8 cellular contexts compared by ENCODE assay signal in genomic region chr17:75124041-75124818, GRCh38. TPM values are rescaled to one million over a fixed set of nuclear protein-coding genes. Genes with fewer than 3 reads are reported as not detected.
DNase-seq lines count a peak whose midpoint lies in the region; ATAC-seq, FAIRE-seq and TF ChIP-seq lines count a peak whose summit lies in the region.

No MANE protein-coding gene starts in this region.

- H3K36me3 ChIP-seq in Caco-2 (ENCODE audit: control insufficient read depth, insufficient read depth, low read length) (no peaks in the 10 kb centered on the region; the same call in 1 of the 2 replicates), GM23338 (ENCODE audit: insufficient read depth) (no peaks in the 10 kb centered on the region)

- peaks cover 15% of the 10 kb centered on the region for H3F3A ChIP-seq in GM23338 (replicated peaks; ENCODE audit: low read depth)

- H3K27ac Mint-ChIP-seq in Caco-2 (ENCODE audit: unreplicated experiment), result peak overlapping the region; percentile 85
- H3K27ac Mint-ChIP-seq in activated naive CD4-positive, alpha-beta T cell treated with anti-CD3 and anti-CD28 coated beads for 36 hours, result peak overlapping the region; percentile 84
- H3K27ac Mint-ChIP-seq in immature natural killer cell, result peak overlapping the region in 5 of 6 donors; percentile 48 to 77 (median 57)
- no peak overlapping the region for H3K27ac Mint-ChIP-seq in GM23338

- peaks cover 14% of the 10 kb centered on the region for H3K4me1 ChIP-seq in Caco-2
- no peaks in the 10 kb centered on the region for H3K4me1 ChIP-seq in GM23338 (ENCODE audit: insufficient read depth)

- H3K4me3 Mint-ChIP-seq in Caco-2 (ENCODE audit: unreplicated experiment) (no peak overlapping the region), immature natural killer cell (peak overlapping the region in 4 of 5 donors; percentile 9 to 49 (median 34)), GM23338 (no peak overlapping the region)
- H3K4me3 Mint-ChIP-seq in activated naive CD4-positive, alpha-beta T cell treated with anti-CD3 and anti-CD28 coated beads for 36 hours, result peak overlapping the region; percentile 32

- CTCF ChIA-PET in Caco-2 (lab: Charles Lee), result interaction anchor here (0.6 to 2.3 kb wide), 2 partner anchors 10 to 31 kb away, joined by 3 to 11 read pairs; no protein-coding TSS in a partner anchor
- CTCF ChIA-PET in activated naive CD4-positive, alpha-beta T cell treated with anti-CD3 and anti-CD28 coated beads for 36 hours (lab: Charles Lee), result interaction anchor here (0.7 to 14.5 kb wide), 5 partner anchors 8 to 134 kb away, joined by 3 to 195 read pairs (median 4); no protein-coding TSS in a partner anchor

- H3K9me3 Mint-ChIP-seq in Caco-2 (ENCODE audit: unreplicated experiment), result no peaks in the 10 kb centered on the region
- no peaks in the 10 kb centered on the region for H3K9me3 Mint-ChIP-seq in activated naive CD4-positive, alpha-beta T cell treated with anti-CD3 and anti-CD28 coated beads for 36 hours
- H3K9me3 Mint-ChIP-seq in immature natural killer cell, result no peaks in the 10 kb centered on the region
- no peaks in the 10 kb centered on the region; the same call in 2 of the 3 replicates for H3K9me3 Mint-ChIP-seq in GM23338

- no TSS peak for BruUV-seq in Caco-2 (replicated peaks; lab: Mats Ljungman, UMichigan)

- H3K27me3 ChIP-seq in Caco-2 (replicated peaks; ENCODE audit: control insufficient read depth, insufficient read depth, low read length) (no peaks in the 10 kb centered on the region), GM23338 (ENCODE audit: insufficient read depth) (no peaks in the 10 kb centered on the region)

- H3K4me3 ChIP-seq in Caco-2 (ENCODE audit: low read depth, low read length) (no peak overlapping the region), GM23338 (no peak overlapping the region)

- no peak overlapping the region for H3K27ac ChIP-seq in GM23338 (ENCODE audit: low read depth)

- H3K9me2 ChIP-seq in GM23338 (ENCODE audit: insufficient read depth), result 0 out of 2 replicates have a peak, but pooled peaks cover 4% of the 10 kb centered on the region

- FAIRE-seq in RCC 7860 (lab: Jason Lieb, UNC), result peak; percentile 93

- no peaks in the 10 kb centered on the region; the same call in 1 of the 2 replicates for H4K20me1 ChIP-seq in GM23338 (replicated peaks; ENCODE audit: insufficient read depth)

- intact Hi-C loops in Caco-2 (cut with micrococcal nuclease; ENCODE audit: unreplicated experiment), result no loop called here
- intact Hi-C loops in activated naive CD4-positive, alpha-beta T cell treated with anti-CD3 and anti-CD28 coated beads for 36 hours (cut with micrococcal nuclease), result loop anchor here (1.0 kb wide), 1 partner anchor 10 kb away; no protein-coding TSS in a partner anchor

- H3K79me2 ChIP-seq in GM23338 (replicated peaks; ENCODE audit: insufficient read depth), result no peaks in the 10 kb centered on the region

- no peak for ATAC-seq in GM23338
- ATAC-seq in HG02981 (IDR thresholded peaks at IDR 0.05; ENCODE audit: unreplicated experiment), result no peak

- POLR2A ChIA-PET in Caco-2 (lab: Charles Lee), result no interaction called here

- H3K4me1 Mint-ChIP-seq in Caco-2 (ENCODE audit: low read depth, unreplicated experiment) (peaks cover 17% of the 10 kb centered on the region), immature natural killer cell (peaks cover 27 to 32% of the 10 kb centered on the region in 2 donors), GM23338 (peaks cover 6% of the 10 kb centered on the region)
- H3K4me1 Mint-ChIP-seq in activated naive CD4-positive, alpha-beta T cell treated with anti-CD3 and anti-CD28 coated beads for 36 hours (ENCODE audit: low read depth), result peaks cover 24% of the 10 kb centered on the region

- TF ChIP-seq CTCF in Caco-2 (IDR thresholded peaks at IDR 0.05; ENCODE audit: insufficient read depth in 1 of 2, low read depth in 1 of 2, low read length in 1 of 2, severe bottlenecking in 1 of 2, unreplicated experiment in 1 of 2) (no peak), GM23338 (conservative IDR thresholded peaks at IDR 0.05; ENCODE audit: low read depth in 2 of 2) (peak in 1 of 2 experiments; percentile 30; a peak in 2 of 4 replicates)

- H2AFZ ChIP-seq in GM23338, result no peak overlapping the region

- peaks cover 50% of the 10 kb centered on the region for H3K36me3 Mint-ChIP-seq in Caco-2 (ENCODE audit: insufficient read depth, unreplicated experiment)
- peaks cover 2% of the 10 kb centered on the region for H3K36me3 Mint-ChIP-seq in activated naive CD4-positive, alpha-beta T cell treated with anti-CD3 and anti-CD28 coated beads for 36 hours (ENCODE audit: low read depth)
- peaks cover 4 to 8% (median 8%) of the 10 kb centered on the region in 3 donors for H3K36me3 Mint-ChIP-seq in immature natural killer cell
- H3K36me3 Mint-ChIP-seq in GM23338 (ENCODE audit: low read depth), result peaks cover 13% of the 10 kb centered on the region

- H3K27me3 Mint-ChIP-seq in Caco-2 (ENCODE audit: insufficient read depth, unreplicated experiment) (no peaks in the 10 kb centered on the region), immature natural killer cell (ENCODE audit: low read depth in 3 of 3) (peaks cover 0 to 6% (median 2%) of the 10 kb centered on the region in 3 donors), GM23338 (ENCODE audit: insufficient read depth, low read depth, poor library complexity) (peaks cover 9% of the 10 kb centered on the region)
- no peaks in the 10 kb centered on the region for H3K27me3 Mint-ChIP-seq in activated naive CD4-positive, alpha-beta T cell treated with anti-CD3 and anti-CD28 coated beads for 36 hours (ENCODE audit: low read depth)

- H3K9me3 ChIP-seq in Caco-2, result no peaks in the 10 kb centered on the region

- peak; percentile 47 to 76 for DNase-seq in Caco-2
- peak; percentile 100 for DNase-seq in RCC 7860 (ENCODE audit: low spot score)
- peak; percentile 85 for DNase-seq in activated naive CD4-positive, alpha-beta T cell treated with anti-CD3 and anti-CD28 coated beads for 36 hours
- no peak for DNase-seq in immature natural killer cell
- DNase-seq in stimulated activated CD4-positive, alpha-beta T cell treated with anti-CD3 and anti-CD28 coated beads, Interleukin-2, amount 100 ng/mL, for 48 hours, result peak; percentile 38 to 41
- no peak for DNase-seq in GM23338 (ENCODE audit: low spot score)
- DNase-seq in NCI-H1930 (lab: John Stamatoyannopoulos, UW), result no peak

- H3K4me2 ChIP-seq in GM23338, result no peak overlapping the region

TF ChIP-seq in GM23338, 12 proteins besides CTCF, POLR2A, EP300 and RAD21 (continues in another document):
- TF ChIP-seq ZNF114 (CRISPR knock-in tag; IDR thresholded peaks at IDR 0.05), result no peak
- no peak for TF ChIP-seq REST (IDR thresholded peaks at IDR 0.05; ENCODE audit: unreplicated experiment)

RNA-seq across cellular contexts. Expression of gene NT5C, which starts 7.3 kb away (rescaled TPM):
- 59.3 and 68.4 TPM in 2 replicates for total RNA-seq in Caco-2 (2022)
- total RNA-seq in activated naive CD4-positive, alpha-beta T cell treated with anti-CD3 and anti-CD28 coated beads for 36 hours, result 10 to 100 TPM; 49.7 to 55.2 TPM
- polyA plus RNA-seq in immature natural killer cell (100 to 1,000 TPM in 1 of 3 donors, 10 to 100 TPM in 2; 80.3 to 111 (median 88.8) TPM), GM23338 (2016; fragmentation: Nextera tagmentation; extraction: Ambion mirVana) (120 and 134 TPM in 2 replicates)
- total RNA-seq in GM23338 (2014; rRNA removed; shearing (Covaris generic)), result 91.7 and 122 TPM in 2 replicates

RNA-seq across cellular contexts. Expression of gene ARMC7, which starts 14.5 kb away (rescaled TPM):
- total RNA-seq in Caco-2 (2022), result 23.6 and 26.0 TPM in 2 replicates
- 1 to 10 TPM; 3.8 to 4.9 TPM for total RNA-seq in activated naive CD4-positive, alpha-beta T cell treated with anti-CD3 and anti-CD28 coated beads for 36 hours
- polyA plus RNA-seq in immature natural killer cell (1 to 10 TPM in 2 of 3 donors, under 1 TPM in 1; 0.57 to 7.5 (median 3.5) TPM), GM23338 (2016; fragmentation: Nextera tagmentation; extraction: Ambion mirVana) (6.3 and 8.4 TPM in 2 replicates)
- 4.5 and 5.6 TPM in 2 replicates for total RNA-seq in GM23338 (2014; rRNA removed; shearing (Covaris generic))

RNA-seq across cellular contexts. Expression of gene JPT1, which starts 30.1 kb away (rescaled TPM):
- total RNA-seq in Caco-2 (2022), result 210 and 244 TPM in 2 replicates
- 100 to 1,000 TPM; 242 to 258 TPM for total RNA-seq in activated naive CD4-positive, alpha-beta T cell treated with anti-CD3 and anti-CD28 coated beads for 36 hours
- polyA plus RNA-seq in immature natural killer cell (100 to 1,000 TPM; 105 to 168 (median 133) TPM), GM23338 (2016; fragmentation: Nextera tagmentation; extraction: Ambion mirVana) (903 and 929 TPM in 2 replicates)
- total RNA-seq in GM23338 (2014; rRNA removed; shearing (Covaris generic)), result 249 and 278 TPM in 2 replicates

RNA-seq across cellular contexts. Expression of gene SLC16A5, which starts 36.5 kb away (rescaled TPM):
- 27.7 and 33.8 TPM in 2 replicates for total RNA-seq in Caco-2 (2022)
- total RNA-seq in activated naive CD4-positive, alpha-beta T cell treated with anti-CD3 and anti-CD28 coated beads for 36 hours, result 1 to 10 TPM; 2.5 to 3.1 TPM
- polyA plus RNA-seq in immature natural killer cell, result 1 to 10 TPM; 1.5 to 2.1 (median 1.5) TPM
- total RNA-seq in GM23338 (2014; rRNA removed; shearing (Covaris generic)), result 30.1 and 40.0 TPM in 2 replicates
- 5.0 and 7.3 TPM in 2 replicates for polyA plus RNA-seq in GM23338 (2016; fragmentation: Nextera tagmentation; extraction: Ambion mirVana)

RNA-seq across cellular contexts. Expression of gene SUMO2, which starts 58.5 kb away (rescaled TPM):
- 675 and 693 TPM in 2 replicates for total RNA-seq in Caco-2 (2022)
- total RNA-seq in activated naive CD4-positive, alpha-beta T cell treated with anti-CD3 and anti-CD28 coated beads for 36 hours, result 100 to 1,000 TPM; 633 to 688 TPM
- polyA plus RNA-seq in immature natural killer cell (100 to 1,000 TPM; 214 to 427 (median 404) TPM), GM23338 (2016; fragmentation: Nextera tagmentation; extraction: Ambion mirVana) (784 and 890 TPM in 2 replicates)
- total RNA-seq in GM23338 (2014; rRNA removed; shearing (Covaris generic)), result 133 and 139 TPM in 2 replicates

Comparison
In these comparisons a context has a peak if more than half of its experiments do, and no peak if none do; other contexts are left out.
1. DNase-seq: peak in Caco-2 (2 of 2), RCC 7860 (single experiment), activated naive CD4-positive, alpha-beta T cell treated with anti-CD3 and anti-CD28 coated beads for 36 hours (single experiment) and stimulated activated CD4-positive, alpha-beta T cell treated with anti-CD3 and anti-CD28 coated beads, Interleukin-2, amount 100 ng/mL, for 48 hours (2 of 2); none in immature natural killer cell (0 of 3), GM23338 (single experiment) and NCI-H1930 (0 of 2).
2. H3K4me3 Mint-ChIP-seq: peak in activated naive CD4-positive, alpha-beta T cell treated with anti-CD3 and anti-CD28 coated beads for 36 hours (single experiment) and immature natural killer cell (4 of 5); none in Caco-2 (single experiment) and GM23338 (single experiment).